In genomic region chr12:71799105-71799504, GRCh38 we compare ENCODE assay signal across 1 cellular context.
TF ChIP-seq lines count a peak whose summit lies in the region.

No MANE protein-coding gene starts in this region.

TF ChIP-seq in HepG2, 621 proteins besides CTCF, POLR2A, EP300 and RAD21:
- TF ChIP-seq ZBTB49 (CRISPR knock-in tag; IDR thresholded peaks at IDR 0.05; ENCODE audit: borderline replicate concordance), result no peak
- no peak for TF ChIP-seq ZNF337 (CRISPR knock-in tag; IDR thresholded peaks at IDR 0.05; ENCODE audit: borderline replicate concordance, low read depth)
- no peak for TF ChIP-seq ZNF256 (CRISPR knock-in tag; conservative IDR thresholded peaks at IDR 0.05)
- TF ChIP-seq HDAC2 (CRISPR knock-in tag; IDR thresholded peaks at IDR 0.05), result no peak
- no peak for TF ChIP-seq THAP11 (CRISPR knock-in tag; IDR thresholded peaks at IDR 0.05)
- no peak for TF ChIP-seq MAFK (conservative IDR thresholded peaks at IDR 0.05 in 1 of 2, IDR thresholded peaks at IDR 0.05 in 1 of 2; ENCODE audit: low read length in 2 of 2)
- TF ChIP-seq ZNF609 (CRISPR knock-in tag; IDR thresholded peaks at IDR 0.05; ENCODE audit: borderline replicate concordance), result no peak
- no peak for TF ChIP-seq ZGPAT (CRISPR knock-in tag; IDR thresholded peaks at IDR 0.05)
- no peak for TF ChIP-seq KDM6A (CRISPR knock-in tag; IDR thresholded peaks at IDR 0.05; ENCODE audit: low read depth)
